Comparison of ENCODE assay signal across 1 cellular context in the genomic region with DNA sequence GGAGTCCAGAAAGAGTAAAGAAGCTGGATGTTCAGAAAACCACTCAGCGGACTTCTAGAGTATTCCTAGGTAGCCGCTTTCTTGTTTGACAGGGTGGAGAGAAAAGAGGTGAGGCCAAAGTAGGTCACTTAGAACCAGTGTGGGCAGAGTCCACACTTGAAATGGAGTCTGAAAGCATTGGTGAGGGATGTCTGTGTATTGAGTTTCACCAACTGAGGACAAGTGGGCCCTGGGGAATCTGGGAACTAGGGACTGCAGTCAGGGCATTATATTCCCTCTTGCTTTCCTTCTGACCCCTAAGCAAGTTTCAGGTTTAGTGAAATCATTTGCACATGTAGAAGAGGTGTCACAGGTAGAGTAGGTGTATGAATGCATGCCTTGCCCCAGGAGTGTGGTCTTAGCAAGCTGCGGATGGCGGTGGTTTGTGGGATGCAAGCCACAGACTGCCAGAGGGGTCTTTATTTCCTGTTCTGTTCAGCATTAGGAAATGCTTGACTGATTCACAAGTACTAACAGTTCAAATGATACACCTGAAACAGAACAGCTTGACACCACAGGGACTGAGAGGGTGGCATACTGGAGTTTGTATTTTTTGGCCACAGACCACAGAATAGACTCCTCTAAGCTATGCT.
TF ChIP-seq lines count a peak whose summit lies in the region.

No MANE protein-coding gene starts in this region.

TF ChIP-seq in H1, 55 proteins besides CTCF, POLR2A, EP300 and RAD21 (continued from another document):
- TF ChIP-seq PHF8 (conservative IDR thresholded peaks at IDR 0.05; ENCODE audit: low read depth, low read length): no peak
- no peak for TF ChIP-seq SP1 (IDR thresholded peaks at IDR 0.05; ENCODE audit: low read depth, low read length)
- TF ChIP-seq SIRT6 (IDR thresholded peaks at IDR 0.05; ENCODE audit: low read length): no peak
